ENCODE assay signal across 1 cellular context in the genomic region with DNA sequence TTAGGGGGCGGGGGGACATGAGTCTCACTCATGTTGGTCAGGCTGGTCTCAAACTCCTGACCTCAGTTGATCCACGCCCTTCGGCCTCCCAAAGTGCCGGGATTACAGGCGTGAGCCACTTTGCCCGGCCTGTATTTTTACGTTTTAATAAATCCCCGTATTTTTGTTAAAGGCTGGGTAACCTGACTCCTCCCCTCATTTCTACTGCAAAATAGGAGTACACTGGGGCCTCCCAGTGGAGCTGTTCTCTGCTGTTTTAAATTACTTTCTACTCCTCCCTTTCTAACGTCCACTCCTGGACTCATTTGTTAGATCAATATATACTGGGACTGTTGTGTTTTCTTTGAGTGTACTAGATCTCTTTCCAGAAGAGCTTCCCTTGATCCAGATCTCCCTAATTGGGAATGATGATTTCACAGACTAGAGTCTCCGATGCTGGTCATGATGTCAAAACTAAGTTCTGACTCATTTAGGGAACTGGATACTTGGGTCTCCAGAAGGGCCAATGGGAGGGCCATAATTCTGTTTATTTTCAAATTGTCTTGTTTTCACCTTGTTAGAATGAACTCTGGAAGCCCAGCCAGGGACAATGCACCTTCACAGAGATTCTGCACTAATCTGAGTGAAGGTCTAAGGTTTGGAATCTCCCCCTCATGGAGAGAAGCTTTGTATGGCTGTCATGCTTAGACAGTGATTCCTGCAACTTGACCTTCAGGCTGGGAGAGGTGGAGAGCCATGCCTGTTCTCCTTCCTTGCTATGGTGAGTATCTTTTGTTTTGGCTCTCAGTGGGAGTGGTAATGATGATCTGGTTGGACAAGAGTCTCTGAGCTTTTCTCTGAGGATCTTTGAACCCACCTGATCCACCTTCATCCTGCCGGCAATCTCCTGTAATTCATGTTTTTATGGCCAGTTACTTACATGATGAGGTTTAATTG.
TF ChIP-seq lines count a peak whose summit lies in the region.

No MANE protein-coding gene starts in this region.

TF ChIP-seq in GM23338, 12 proteins besides CTCF, POLR2A, EP300 and RAD21 (continued from another document):
- TF ChIP-seq, protein P1, sequence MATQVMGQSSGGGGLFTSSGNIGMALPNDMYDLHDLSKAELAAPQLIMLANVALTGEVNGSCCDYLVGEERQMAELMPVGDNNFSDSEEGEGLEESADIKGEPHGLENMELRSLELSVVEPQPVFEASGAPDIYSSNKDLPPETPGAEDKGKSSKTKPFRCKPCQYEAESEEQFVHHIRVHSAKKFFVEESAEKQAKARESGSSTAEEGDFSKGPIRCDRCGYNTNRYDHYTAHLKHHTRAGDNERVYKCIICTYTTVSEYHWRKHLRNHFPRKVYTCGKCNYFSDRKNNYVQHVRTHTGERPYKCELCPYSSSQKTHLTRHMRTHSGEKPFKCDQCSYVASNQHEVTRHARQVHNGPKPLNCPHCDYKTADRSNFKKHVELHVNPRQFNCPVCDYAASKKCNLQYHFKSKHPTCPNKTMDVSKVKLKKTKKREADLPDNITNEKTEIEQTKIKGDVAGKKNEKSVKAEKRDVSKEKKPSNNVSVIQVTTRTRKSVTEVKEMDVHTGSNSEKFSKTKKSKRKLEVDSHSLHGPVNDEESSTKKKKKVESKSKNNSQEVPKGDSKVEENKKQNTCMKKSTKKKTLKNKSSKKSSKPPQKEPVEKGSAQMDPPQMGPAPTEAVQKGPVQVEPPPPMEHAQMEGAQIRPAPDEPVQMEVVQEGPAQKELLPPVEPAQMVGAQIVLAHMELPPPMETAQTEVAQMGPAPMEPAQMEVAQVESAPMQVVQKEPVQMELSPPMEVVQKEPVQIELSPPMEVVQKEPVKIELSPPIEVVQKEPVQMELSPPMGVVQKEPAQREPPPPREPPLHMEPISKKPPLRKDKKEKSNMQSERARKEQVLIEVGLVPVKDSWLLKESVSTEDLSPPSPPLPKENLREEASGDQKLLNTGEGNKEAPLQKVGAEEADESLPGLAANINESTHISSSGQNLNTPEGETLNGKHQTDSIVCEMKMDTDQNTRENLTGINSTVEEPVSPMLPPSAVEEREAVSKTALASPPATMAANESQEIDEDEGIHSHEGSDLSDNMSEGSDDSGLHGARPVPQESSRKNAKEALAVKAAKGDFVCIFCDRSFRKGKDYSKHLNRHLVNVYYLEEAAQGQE (IDR thresholded peaks at IDR 0.05; ENCODE audit: unreplicated experiment), result no peak
- TF ChIP-seq JUNB (IDR thresholded peaks at IDR 0.05; ENCODE audit: unreplicated experiment) (no peak), EZH2 (IDR thresholded peaks at IDR 0.05; ENCODE audit: low read depth, unreplicated experiment) (no peak), ZNF331 (CRISPR knock-in tag; IDR thresholded peaks at IDR 0.05; ENCODE audit: low read depth) (no peak)
- TF ChIP-seq, protein P2, sequence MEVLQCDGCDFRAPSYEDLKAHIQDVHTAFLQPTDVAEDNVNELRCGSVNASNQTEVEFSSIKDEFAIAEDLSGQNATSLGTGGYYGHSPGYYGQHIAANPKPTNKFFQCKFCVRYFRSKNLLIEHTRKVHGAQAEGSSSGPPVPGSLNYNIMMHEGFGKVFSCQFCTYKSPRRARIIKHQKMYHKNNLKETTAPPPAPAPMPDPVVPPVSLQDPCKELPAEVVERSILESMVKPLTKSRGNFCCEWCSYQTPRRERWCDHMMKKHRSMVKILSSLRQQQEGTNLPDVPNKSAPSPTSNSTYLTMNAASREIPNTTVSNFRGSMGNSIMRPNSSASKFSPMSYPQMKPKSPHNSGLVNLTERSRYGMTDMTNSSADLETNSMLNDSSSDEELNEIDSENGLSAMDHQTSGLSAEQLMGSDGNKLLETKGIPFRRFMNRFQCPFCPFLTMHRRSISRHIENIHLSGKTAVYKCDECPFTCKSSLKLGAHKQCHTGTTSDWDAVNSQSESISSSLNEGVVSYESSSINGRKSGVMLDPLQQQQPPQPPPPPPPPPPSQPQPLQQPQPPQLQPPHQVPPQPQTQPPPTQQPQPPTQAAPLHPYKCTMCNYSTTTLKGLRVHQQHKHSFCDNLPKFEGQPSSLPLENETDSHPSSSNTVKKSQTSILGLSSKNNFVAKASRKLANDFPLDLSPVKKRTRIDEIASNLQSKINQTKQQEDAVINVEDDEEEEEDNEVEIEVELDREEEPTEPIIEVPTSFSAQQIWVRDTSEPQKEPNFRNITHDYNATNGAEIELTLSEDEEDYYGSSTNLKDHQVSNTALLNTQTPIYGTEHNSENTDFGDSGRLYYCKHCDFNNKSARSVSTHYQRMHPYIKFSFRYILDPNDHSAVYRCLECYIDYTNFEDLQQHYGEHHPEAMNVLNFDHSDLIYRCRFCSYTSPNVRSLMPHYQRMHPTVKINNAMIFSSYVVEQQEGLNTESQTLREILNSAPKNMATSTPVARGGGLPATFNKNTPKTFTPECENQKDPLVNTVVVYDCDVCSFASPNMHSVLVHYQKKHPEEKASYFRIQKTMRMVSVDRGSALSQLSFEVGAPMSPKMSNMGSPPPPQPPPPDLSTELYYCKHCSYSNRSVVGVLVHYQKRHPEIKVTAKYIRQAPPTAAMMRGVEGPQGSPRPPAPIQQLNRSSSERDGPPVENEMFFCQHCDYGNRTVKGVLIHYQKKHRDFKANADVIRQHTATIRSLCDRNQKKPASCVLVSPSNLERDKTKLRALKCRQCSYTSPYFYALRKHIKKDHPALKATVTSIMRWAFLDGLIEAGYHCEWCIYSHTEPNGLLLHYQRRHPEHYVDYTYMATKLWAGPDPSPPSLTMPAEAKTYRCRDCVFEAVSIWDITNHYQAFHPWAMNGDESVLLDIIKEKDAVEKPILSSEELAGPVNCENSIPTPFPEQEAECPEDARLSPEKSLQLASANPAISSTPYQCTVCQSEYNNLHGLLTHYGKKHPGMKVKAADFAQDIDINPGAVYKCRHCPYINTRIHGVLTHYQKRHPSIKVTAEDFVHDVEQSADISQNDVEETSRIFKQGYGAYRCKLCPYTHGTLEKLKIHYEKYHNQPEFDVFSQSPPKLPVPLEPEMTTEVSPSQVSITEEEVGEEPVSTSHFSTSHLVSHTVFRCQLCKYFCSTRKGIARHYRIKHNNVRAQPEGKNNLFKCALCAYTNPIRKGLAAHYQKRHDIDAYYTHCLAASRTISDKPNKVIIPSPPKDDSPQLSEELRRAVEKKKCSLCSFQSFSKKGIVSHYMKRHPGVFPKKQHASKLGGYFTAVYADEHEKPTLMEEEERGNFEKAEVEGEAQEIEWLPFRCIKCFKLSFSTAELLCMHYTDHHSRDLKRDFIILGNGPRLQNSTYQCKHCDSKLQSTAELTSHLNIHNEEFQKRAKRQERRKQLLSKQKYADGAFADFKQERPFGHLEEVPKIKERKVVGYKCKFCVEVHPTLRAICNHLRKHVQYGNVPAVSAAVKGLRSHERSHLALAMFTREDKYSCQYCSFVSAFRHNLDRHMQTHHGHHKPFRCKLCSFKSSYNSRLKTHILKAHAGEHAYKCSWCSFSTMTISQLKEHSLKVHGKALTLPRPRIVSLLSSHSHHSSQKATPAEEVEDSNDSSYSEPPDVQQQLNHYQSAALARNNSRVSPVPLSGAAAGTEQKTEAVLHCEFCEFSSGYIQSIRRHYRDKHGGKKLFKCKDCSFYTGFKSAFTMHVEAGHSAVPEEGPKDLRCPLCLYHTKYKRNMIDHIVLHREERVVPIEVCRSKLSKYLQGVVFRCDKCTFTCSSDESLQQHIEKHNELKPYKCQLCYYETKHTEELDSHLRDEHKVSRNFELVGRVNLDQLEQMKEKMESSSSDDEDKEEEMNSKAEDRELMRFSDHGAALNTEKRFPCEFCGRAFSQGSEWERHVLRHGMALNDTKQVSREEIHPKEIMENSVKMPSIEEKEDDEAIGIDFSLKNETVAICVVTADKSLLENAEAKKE (CRISPR knock-in tag; IDR thresholded peaks at IDR 0.05), result no peak
